Comparison of ENCODE assay signal across 8 cellular contexts in genomic region chr6:31401403-31401802, GRCh38. TPM values are rescaled to one million over a fixed set of nuclear protein-coding genes. Genes with fewer than 3 reads are reported as not detected.
DNase-seq lines count a peak whose midpoint lies in the region; ATAC-seq and TF ChIP-seq lines count a peak whose summit lies in the region.

No MANE protein-coding gene starts in this region.

- H3K4me2 ChIP-seq in fibroblast of lung (ENCODE audit: extremely low read depth, insufficient read depth, low read length) (peak overlapping the region; percentile 79), trophoblast cell (ENCODE audit: low read length) (peak overlapping the region; percentile 2)

- TF ChIP-seq CTCF in HEK293 (tag by site-specific recombination; IDR thresholded peaks at IDR 0.05) (no peak), fibroblast of lung (conservative IDR thresholded peaks at IDR 0.05 in 1 of 2, IDR thresholded peaks at IDR 0.05 in 1 of 2; ENCODE audit: low read depth in 1 of 2, low read length in 2 of 2) (no peak)

- H2AK5ac ChIP-seq in trophoblast cell (ENCODE audit: low read length), result no peak overlapping the region

- H3K27me3 ChIP-seq in fibroblast of lung (ENCODE audit: control insufficient read depth, insufficient read depth, low read length) (no peaks in the 10 kb centered on the region), trophoblast cell (ENCODE audit: insufficient read depth, low read length) (no peaks in the 10 kb centered on the region)

- H2BK12ac ChIP-seq in trophoblast cell (ENCODE audit: low read length), result no peak overlapping the region

- WGBS in trophoblast cell (ENCODE audit: extremely low coverage, insufficient coverage, insufficient read length), result no CpG with 5 or more reads among the region's 4 CpGs

- H2AFZ ChIP-seq in fibroblast of lung (ENCODE audit: low read length) (no peak overlapping the region), trophoblast cell (ENCODE audit: insufficient read depth, low read length, poor library complexity) (no peak overlapping the region)

- H4K12ac ChIP-seq in trophoblast cell (ENCODE audit: low read depth, low read length), result no peak overlapping the region

- H3K23ac ChIP-seq in trophoblast cell (ENCODE audit: low read length), result no peak overlapping the region

- H3K4ac ChIP-seq in trophoblast cell (ENCODE audit: low read depth, low read length), result no peak overlapping the region

- no peaks in the 10 kb centered on the region for H3K9me3 ChIP-seq in HEK293 (ENCODE audit: control insufficient read depth, insufficient read depth, low read depth, low read length)
- no peaks in the 10 kb centered on the region for H3K9me3 ChIP-seq in fibroblast of lung (ENCODE audit: control insufficient read depth, insufficient read depth, low read depth, low read length)
- no peaks in the 10 kb centered on the region for H3K9me3 ChIP-seq in trophoblast cell (ENCODE audit: insufficient read depth, low read depth, low read length)

- H2BK120ac ChIP-seq in trophoblast cell (ENCODE audit: insufficient read depth, low read length, poor library complexity), result no peak overlapping the region

- peak; percentile 62 for DNase-seq in SW480 (ENCODE audit: low spot score)
- DNase-seq in fibroblast of lung (ENCODE audit: low read depth in 2 of 2), result peak; percentile 76 to 87
- peak; percentile 20 to 51 for DNase-seq in trophoblast cell
- DNase-seq in NCI-H1930 (lab: John Stamatoyannopoulos, UW), result no peak
- no peak for DNase-seq in NCI-H82 (lab: John Stamatoyannopoulos, UW)

- no peaks in the 10 kb centered on the region for H3K36me3 ChIP-seq in HEK293 (ENCODE audit: control insufficient read depth in 2 of 2, insufficient read depth in 1 of 2, low read length in 2 of 2)
- H3K36me3 ChIP-seq in fibroblast of lung (ENCODE audit: control insufficient read depth, insufficient read depth, low read length), result no peaks in the 10 kb centered on the region
- no peaks in the 10 kb centered on the region for H3K36me3 ChIP-seq in trophoblast cell (ENCODE audit: control insufficient read depth in 1 of 2, insufficient read depth in 2 of 2, low read length in 2 of 2)

- peaks cover 7% of the 10 kb centered on the region; the same call in 1 of the 2 replicates for H3K4me1 ChIP-seq in HEK293 (ENCODE audit: control insufficient read depth, insufficient read depth, low read length)
- peaks cover 4% of the 10 kb centered on the region for H3K4me1 ChIP-seq in fibroblast of lung (ENCODE audit: control insufficient read depth, extremely low read depth, insufficient read depth, low read length)
- peaks cover 14 to 18% of the 10 kb centered on the region in 2 experiments for H3K4me1 ChIP-seq in trophoblast cell (ENCODE audit: control insufficient read depth in 1 of 2, insufficient read depth in 2 of 2, low read length in 2 of 2)

- no peak overlapping the region for H4K91ac ChIP-seq in trophoblast cell (ENCODE audit: low read depth, low read length)

- H3K14ac ChIP-seq in trophoblast cell (ENCODE audit: low read length), result no peak overlapping the region

- POLR2A ChIA-PET in HEK293 (lab: Yijun Ruan, JAX), result interaction anchor here (0.6 to 2.5 kb wide), 5 partner anchors 41 to 461 kb away, joined by 3 to 6 read pairs (median 4); partner anchors contain the start of genes DDX39B and NEU1

- CTCF ChIA-PET in HEK293 (lab: Yijun Ruan, JAX), result interaction anchor here (1.1 to 10.0 kb wide), 6 partner anchors 8 to 196 kb away, joined by 3 to 98 read pairs (median 4); no protein-coding TSS in a partner anchor

- H3K9ac ChIP-seq in fibroblast of lung (ENCODE audit: insufficient read depth, low read length), result peak overlapping the region; percentile 82
- no peak overlapping the region for H3K9ac ChIP-seq in trophoblast cell (ENCODE audit: low read length)

- peaks cover 2% of the 10 kb centered on the region for H4K20me1 ChIP-seq in fibroblast of lung (ENCODE audit: control insufficient read depth, extremely low read depth, insufficient read depth, low read length)

- no peak overlapping the region for H3K18ac ChIP-seq in trophoblast cell (ENCODE audit: low read length)

- peaks cover 58% of the 10 kb centered on the region for H3K79me2 ChIP-seq in fibroblast of lung (ENCODE audit: control insufficient read depth, insufficient read depth, low read length)
- peaks cover 9% of the 10 kb centered on the region for H3K79me2 ChIP-seq in trophoblast cell (ENCODE audit: control insufficient read depth, insufficient read depth, low read length, poor library complexity)

- ATAC-seq in HG02642 (IDR thresholded peaks at IDR 0.05; ENCODE audit: poor library complexity, unreplicated experiment) (no peak), HG03280 (IDR thresholded peaks at IDR 0.05; ENCODE audit: unreplicated experiment) (no peak)

- no peak overlapping the region for H3K27ac ChIP-seq in HEK293 (ENCODE audit: extremely low read depth, low read depth, low read length)
- H3K27ac ChIP-seq in fibroblast of lung (ENCODE audit: insufficient read depth, low read length), result peak overlapping the region; percentile 96
- no peak overlapping the region for H3K27ac ChIP-seq in trophoblast cell (ENCODE audit: low read depth, low read length)

- no peak overlapping the region for H3K4me3 ChIP-seq in HEK293 (ENCODE audit: low read depth, low read length)
- H3K4me3 ChIP-seq in fibroblast of lung (replicated peaks in 1 of 4; ENCODE audit: control extremely low read depth in 1 of 4, insufficient read depth in 1 of 4, low read depth in 3 of 4, low read length in 4 of 4), result peak overlapping the region; percentile 84 to 94 (median 90)
- H3K4me3 ChIP-seq in trophoblast cell (ENCODE audit: low read depth, low read length), result no peak overlapping the region

- H3K79me1 ChIP-seq in trophoblast cell (ENCODE audit: low read length), result peaks cover 8% of the 10 kb centered on the region

- H2BK5ac ChIP-seq in trophoblast cell (ENCODE audit: low read depth, low read length, poor library complexity), result no peak overlapping the region

- H4K8ac ChIP-seq in trophoblast cell (ENCODE audit: low read depth, low read length), result no peak overlapping the region

TF ChIP-seq in HEK293, 187 proteins besides CTCF, POLR2A, EP300 and RAD21 (continues in another document):
- peak; percentile 73 for TF ChIP-seq ZIC2 (tag by site-specific recombination; IDR thresholded peaks at IDR 0.05)
- TF ChIP-seq WT1 (tag by site-specific recombination; IDR thresholded peaks at IDR 0.05), result peak; percentile 84
- no peak for TF ChIP-seq ZFP37 (tag by site-specific recombination; IDR thresholded peaks at IDR 0.05)
- TF ChIP-seq HIC1 (tag by site-specific recombination; IDR thresholded peaks at IDR 0.05), result 0 out of 2 replicates have a peak, but pooled peaks have one; percentile 35
- TF ChIP-seq, protein P1, sequence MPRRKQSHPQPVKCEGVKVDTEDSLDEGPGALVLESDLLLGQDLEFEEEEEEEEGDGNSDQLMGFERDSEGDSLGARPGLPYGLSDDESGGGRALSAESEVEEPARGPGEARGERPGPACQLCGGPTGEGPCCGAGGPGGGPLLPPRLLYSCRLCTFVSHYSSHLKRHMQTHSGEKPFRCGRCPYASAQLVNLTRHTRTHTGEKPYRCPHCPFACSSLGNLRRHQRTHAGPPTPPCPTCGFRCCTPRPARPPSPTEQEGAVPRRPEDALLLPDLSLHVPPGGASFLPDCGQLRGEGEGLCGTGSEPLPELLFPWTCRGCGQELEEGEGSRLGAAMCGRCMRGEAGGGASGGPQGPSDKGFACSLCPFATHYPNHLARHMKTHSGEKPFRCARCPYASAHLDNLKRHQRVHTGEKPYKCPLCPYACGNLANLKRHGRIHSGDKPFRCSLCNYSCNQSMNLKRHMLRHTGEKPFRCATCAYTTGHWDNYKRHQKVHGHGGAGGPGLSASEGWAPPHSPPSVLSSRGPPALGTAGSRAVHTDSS (tag by site-specific recombination; IDR thresholded peaks at IDR 0.05), result no peak
- TF ChIP-seq, protein P2, sequence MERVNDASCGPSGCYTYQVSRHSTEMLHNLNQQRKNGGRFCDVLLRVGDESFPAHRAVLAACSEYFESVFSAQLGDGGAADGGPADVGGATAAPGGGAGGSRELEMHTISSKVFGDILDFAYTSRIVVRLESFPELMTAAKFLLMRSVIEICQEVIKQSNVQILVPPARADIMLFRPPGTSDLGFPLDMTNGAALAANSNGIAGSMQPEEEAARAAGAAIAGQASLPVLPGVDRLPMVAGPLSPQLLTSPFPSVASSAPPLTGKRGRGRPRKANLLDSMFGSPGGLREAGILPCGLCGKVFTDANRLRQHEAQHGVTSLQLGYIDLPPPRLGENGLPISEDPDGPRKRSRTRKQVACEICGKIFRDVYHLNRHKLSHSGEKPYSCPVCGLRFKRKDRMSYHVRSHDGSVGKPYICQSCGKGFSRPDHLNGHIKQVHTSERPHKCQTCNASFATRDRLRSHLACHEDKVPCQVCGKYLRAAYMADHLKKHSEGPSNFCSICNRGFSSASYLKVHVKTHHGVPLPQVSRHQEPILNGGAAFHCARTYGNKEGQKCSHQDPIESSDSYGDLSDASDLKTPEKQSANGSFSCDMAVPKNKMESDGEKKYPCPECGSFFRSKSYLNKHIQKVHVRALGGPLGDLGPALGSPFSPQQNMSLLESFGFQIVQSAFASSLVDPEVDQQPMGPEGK (tag by site-specific recombination; IDR thresholded peaks at IDR 0.05), result 0 out of 2 replicates have a peak, but pooled peaks have one; percentile 11
- no peak for TF ChIP-seq ZNF830 (tag by site-specific recombination; IDR thresholded peaks at IDR 0.05; ENCODE audit: low read depth)

RNA-seq across cellular contexts. Expression of gene MICA, which starts 2.0 kb away (rescaled TPM):
- total RNA-seq in fibroblast of lung, result 28.5 and 85.2 TPM in 2 replicates
- 54.2 and 81.1 TPM in 2 replicates for polyA plus RNA-seq in fibroblast of lung
- polyA plus RNA-seq in fibroblast of lung (2012), result 40.6 and 64.6 TPM in 2 replicates
- 44.3 and 87.7 TPM in 2 replicates for polyA minus RNA-seq in fibroblast of lung (ENCODE audit: low replicate concordance)
- 11.7 and 13.0 TPM in 2 replicates for polyA plus RNA-seq in trophoblast cell (2013)

RNA-seq across cellular contexts. Expression of gene HLA-B, which starts 44.4 kb away (rescaled TPM):
- 190 and 244 TPM in 2 replicates for total RNA-seq in fibroblast of lung
- 441 and 1,124 TPM in 2 replicates for polyA plus RNA-seq in fibroblast of lung
- 401 and 1,381 TPM in 2 replicates for polyA plus RNA-seq in fibroblast of lung (2012)
- polyA minus RNA-seq in fibroblast of lung (ENCODE audit: low replicate concordance), result 317 and 804 TPM in 2 replicates
- 7.3 and 7.6 TPM in 2 replicates for polyA plus RNA-seq in trophoblast cell (2013)

Comparison
In these comparisons a context has a peak if more than half of its experiments do, and no peak if none do; other contexts are left out.
1. H3K4me3 ChIP-seq: peak in fibroblast of lung (4 of 4); none in HEK293 (single experiment) and trophoblast cell (single experiment).
2. DNase-seq: peak in SW480 (single experiment), fibroblast of lung (2 of 2) and trophoblast cell (2 of 2); none in NCI-H1930 (0 of 2) and NCI-H82 (single experiment).